Comparison of ENCODE assay signal across 8 cellular contexts in genomic region chr9:105299190-105299854, GRCh38. TPM values are rescaled to one million over a fixed set of nuclear protein-coding genes. Genes with fewer than 3 reads are reported as not detected.
A peak's percentile ranks its signal among the peaks of the same experiment; 100 is the strongest.
DNase-seq lines count a peak whose midpoint lies in the region; ATAC-seq, FAIRE-seq and TF ChIP-seq lines count a peak whose summit lies in the region.

No MANE protein-coding gene starts in this region.

- no peak overlapping the region for H3K14ac ChIP-seq in H1 (ENCODE audit: insufficient read length)

- H3K23ac ChIP-seq in H1 (ENCODE audit: insufficient read length), result no peak overlapping the region

- H3K4me1 Mint-ChIP-seq in natural killer cell treated with Interleukin-12 subunit alpha and Interleukin-12 subunit beta and Interleukin-15 and Interleukin-18, amount 100 ng/mL, for 72 hours (ENCODE audit: low read depth in 2 of 2), result peaks cover 5 to 6% of the 10 kb centered on the region in 2 donors

- H2BK20ac ChIP-seq in H1 (ENCODE audit: low read length), result no peak overlapping the region

- H4K8ac ChIP-seq in H1 (ENCODE audit: extremely low read depth, insufficient read depth, low read length), result no peak overlapping the region

- H2BK15ac ChIP-seq in H1 (ENCODE audit: low read length), result no peak overlapping the region

- H3K36me3 ChIP-seq in H1 (ENCODE audit: control insufficient read depth in 2 of 4, insufficient read depth in 4 of 4, low read length in 3 of 4), result peaks cover 4 to 34% (median 14%) of the 10 kb centered on the region in 4 experiments; a peak in 6 of 8 replicates

- DNase-seq in Daoy (ENCODE audit: low read depth) (peak; percentile 96), NB4 (ENCODE audit: low read depth) (peak; percentile 70), H1 (ENCODE audit: low read depth in 1 of 2, low spot score in 2 of 2) (no peak), NCI-H446 (lab: John Stamatoyannopoulos, UW) (no peak), D341Med (ENCODE audit: low spot score) (no peak)
- DNase-seq in natural killer cell treated with Interleukin-12 subunit alpha and Interleukin-12 subunit beta and Interleukin-15 and Interleukin-18, amount 100 ng/mL, for 72 hours (ENCODE audit: low spot score), result no peak
- no peak for DNase-seq in NK-92 treated with Interleukin-12 subunit alpha and Interleukin-12 subunit beta, amount 100 ng/mL, for 24 hours (lab: John Stamatoyannopoulos, UW)
- no peak for DNase-seq in activated naive CD4-positive, alpha-beta T cell treated with Interleukin-2 at 50 U/mL for 16 hours

- ATAC-seq in natural killer cell treated with Interleukin-12 subunit alpha and Interleukin-12 subunit beta and Interleukin-15 and Interleukin-18, amount 100 ng/mL, for 72 hours, result peak; percentile 40 to 81

- H3K27ac ChIP-seq in H1 (ENCODE audit: low read depth, low read length), result peak overlapping the region; percentile 22; the same call in 1 of the 2 replicates

- no peak overlapping the region for H3K4me3 ChIP-seq in NB4 (ENCODE audit: low read depth, low read length)
- H3K4me3 ChIP-seq in H1 (ENCODE audit: extremely low read depth in 1 of 4, insufficient read depth in 2 of 4, low read depth in 3 of 4, low read length in 4 of 4), result no peak overlapping the region

- H4K5ac ChIP-seq in H1 (ENCODE audit: insufficient read length, low read depth, low read length), result no peak overlapping the region

- TF ChIP-seq EP300 in H1 (IDR thresholded peaks at IDR 0.05; ENCODE audit: borderline replicate concordance in 1 of 2, low read depth in 2 of 2, low read length in 2 of 2), result no peak

- no peaks in the 10 kb centered on the region for H4K20me1 ChIP-seq in H1 (replicated peaks in 1 of 2; ENCODE audit: control insufficient read depth in 1 of 2, insufficient read depth in 2 of 2, low read length in 2 of 2)

- peak overlapping the region; percentile 48 for H2BK120ac ChIP-seq in H1 (replicated peaks; ENCODE audit: low read depth, low read length)

- H3K9me3 Mint-ChIP-seq in natural killer cell treated with Interleukin-12 subunit alpha and Interleukin-12 subunit beta and Interleukin-15 and Interleukin-18, amount 100 ng/mL, for 72 hours, result no peaks in the 10 kb centered on the region

- H3K56ac ChIP-seq in H1 (replicated peaks; ENCODE audit: insufficient read length, low read depth, low read length), result no peak overlapping the region

- no peaks in the 10 kb centered on the region for H3K23me2 ChIP-seq in H1 (ENCODE audit: low read depth, low read length)

- no peaks in the 10 kb centered on the region for H3K36me3 Mint-ChIP-seq in natural killer cell treated with Interleukin-12 subunit alpha and Interleukin-12 subunit beta and Interleukin-15 and Interleukin-18, amount 100 ng/mL, for 72 hours

- H3K4me2 ChIP-seq in H1 (ENCODE audit: insufficient read depth in 1 of 2, low read depth in 2 of 2, low read length in 2 of 2), result no peak overlapping the region

- H3K79me2 ChIP-seq in H1 (ENCODE audit: control insufficient read depth in 1 of 2, insufficient read depth in 2 of 2, low read length in 2 of 2), result peaks cover 0 to 66% of the 10 kb centered on the region in 2 experiments; a peak in 2 of 4 replicates

- no peak overlapping the region for H3K18ac ChIP-seq in H1 (ENCODE audit: extremely low read depth, low read length)

- H3K4ac ChIP-seq in H1 (replicated peaks; ENCODE audit: insufficient read length, low read depth, low read length), result peak overlapping the region; percentile 58

- H4K91ac ChIP-seq in H1 (replicated peaks; ENCODE audit: insufficient read length, low read length), result no peak overlapping the region

- peak overlapping the region; percentile 3; the same call in 1 of the 2 replicates for H2BK12ac ChIP-seq in H1 (ENCODE audit: low read depth, low read length)

- no peak overlapping the region for H3K9ac ChIP-seq in H1 (replicated peaks in 1 of 4; ENCODE audit: extremely low read depth in 1 of 4, low read depth in 3 of 4, low read length in 3 of 4)

- no peak overlapping the region for H2AFZ ChIP-seq in H1 (ENCODE audit: low read length)

- no peaks in the 10 kb centered on the region for H3K27me3 ChIP-seq in H1 (replicated peaks in 1 of 4; ENCODE audit: control insufficient read depth in 3 of 4, extremely low read depth in 1 of 4, insufficient read depth in 3 of 4, low read length in 3 of 4)

- no peak for FAIRE-seq in H1 (lab: Jason Lieb, UNC)

- H3K27me3 Mint-ChIP-seq in natural killer cell treated with Interleukin-12 subunit alpha and Interleukin-12 subunit beta and Interleukin-15 and Interleukin-18, amount 100 ng/mL, for 72 hours, result peaks cover 0 to 9% of the 10 kb centered on the region in 2 donors

- 97% methylated on average over 7 of the region's 7 CpGs; no CpG with 5 or more reads in 1 of the 2 experiments for WGBS in H1 (ENCODE audit: extremely low coverage in 1 of 2, insufficient coverage in 1 of 2, insufficient read length in 1 of 2, insufficient replicate concordance in 2 of 2, low coverage in 1 of 2, low lambda C conversion rate in 2 of 2, missing lambda C conversion rate in 1 of 2), 2 experiments

- TF ChIP-seq RAD21 in H1 (IDR thresholded peaks at IDR 0.05 in 1 of 2, conservative IDR thresholded peaks at IDR 0.05 in 1 of 2; ENCODE audit: low read depth in 2 of 2, low read length in 2 of 2), result no peak

- H3K79me1 ChIP-seq in H1 (ENCODE audit: low read depth, low read length), result peaks cover 6% of the 10 kb centered on the region

- TF ChIP-seq CTCF in NB4 (IDR thresholded peaks at IDR 0.05; ENCODE audit: low read depth, low read length) (no peak), H1 (IDR thresholded peaks at IDR 0.05; ENCODE audit: control extremely low read depth in 1 of 3, insufficient read depth in 1 of 3, low read depth in 1 of 3, low read length in 3 of 3) (no peak)

- POLR2A ChIA-PET in H1 (lab: Charles Lee; ENCODE audit: partially characterized antibody), result interaction anchor here (1.2 to 4.2 kb wide), 4 partner anchors 15 to 106 kb away, joined by 3 to 16 read pairs (median 4); partner anchors contain the start of gene SLC44A1

- H3K4me1 ChIP-seq in H1 (replicated peaks in 1 of 4; ENCODE audit: control insufficient read depth in 3 of 4, insufficient read depth in 4 of 4, low read length in 3 of 4), result peaks cover 0 to 27% (median 14%) of the 10 kb centered on the region in 4 experiments; a peak in 6 of 7 replicates

- H3K4me3 Mint-ChIP-seq in natural killer cell treated with Interleukin-12 subunit alpha and Interleukin-12 subunit beta and Interleukin-15 and Interleukin-18, amount 100 ng/mL, for 72 hours, result no peak overlapping the region

- no peak overlapping the region for H3K27ac Mint-ChIP-seq in natural killer cell treated with Interleukin-12 subunit alpha and Interleukin-12 subunit beta and Interleukin-15 and Interleukin-18, amount 100 ng/mL, for 72 hours

- no peak overlapping the region; the same call in 1 of the 2 replicates for H2AK5ac ChIP-seq in H1 (ENCODE audit: low read depth, low read length)

- no peak for TF ChIP-seq POLR2A in NB4 (IDR thresholded peaks at IDR 0.05; ENCODE audit: extremely low read depth, insufficient read length)
- no peak for TF ChIP-seq POLR2A in H1 (IDR thresholded peaks at IDR 0.05; ENCODE audit: control extremely low read depth in 1 of 2, low read depth in 2 of 2, low read length in 2 of 2)

- CTCF ChIA-PET in H1 (lab: Charles Lee; ENCODE audit: partially characterized antibody), result interaction anchor here (0.6 to 1.4 kb wide), 3 partner anchors 9 to 54 kb away, joined by 3 to 6 read pairs (median 3); no protein-coding TSS in a partner anchor

- no peaks in the 10 kb centered on the region for H3K9me3 ChIP-seq in H1 (ENCODE audit: insufficient read depth in 2 of 2, low read depth in 1 of 2, low read length in 1 of 2)

- no peak overlapping the region for H2BK5ac ChIP-seq in H1 (ENCODE audit: low read depth, low read length)

TF ChIP-seq in H1, 55 proteins besides CTCF, POLR2A, EP300 and RAD21:
- TF ChIP-seq SP1 (IDR thresholded peaks at IDR 0.05; ENCODE audit: low read depth, low read length) (no peak), TAF7 (optimal IDR thresholded peaks at IDR 0.05; ENCODE audit: borderline replicate concordance, low read depth, low read length) (no peak), KDM1A (IDR thresholded peaks at IDR 0.05; ENCODE audit: borderline replicate concordance, low read length) (no peak), CHD2 (IDR thresholded peaks at IDR 0.05; ENCODE audit: low read length) (no peak), RNF2 (IDR thresholded peaks at IDR 0.05; ENCODE audit: borderline replicate concordance, low read depth, low read length, missing control alignments, poor library complexity, severe bottlenecking) (no peak), JUND (IDR thresholded peaks at IDR 0.05; ENCODE audit: low read length) (no peak), TEAD4 (IDR thresholded peaks at IDR 0.05; ENCODE audit: low read depth, low read length) (no peak)
TF ChIP-seq in H1: peak in this region for 0.

RNA-seq across cellular contexts. Expression of gene SLC44A1, which starts 54.9 kb away (rescaled TPM):
- 30.7 and 33.3 TPM in 2 replicates for total RNA-seq in Daoy (2014; rRNA removed; shearing (Covaris generic))
- total RNA-seq in H1 (2021; fragmentation: NEBNext Ultra II Directional; extraction: Animal tissue kit (Norgen Biotek cat#: 25700)), result 68.1 and 71.2 TPM in 2 replicates
- 22.9 and 30.5 TPM in 2 replicates for polyA plus RNA-seq in H1 (2011; rRNA removed)
- polyA plus RNA-seq in H1 (2011; cell fraction: cytosol; rRNA removed), result 27.8 TPM
- polyA plus RNA-seq in H1 (2011; cell fraction: nucleus; rRNA removed), result 17.0 TPM
- polyA plus RNA-seq in H1 (2012, experiment 1 of 2), result 30.5 to 48.6 TPM (median 44.6 TPM) in 4 replicates
- 2.8 TPM for polyA plus RNA-seq in H1 (2012, experiment 2 of 2)
- polyA plus RNA-seq in H1 (2013, experiment 1 of 2), result 30.1 TPM
- 35.0 TPM for polyA plus RNA-seq in H1 (2013, experiment 2 of 2)
- polyA minus RNA-seq in H1 (2011; rRNA and poly(A)+ RNA removed), result 142 and 183 TPM in 2 replicates
- 52.5 TPM for polyA minus RNA-seq in H1 (2011; cell fraction: cytosol; rRNA and poly(A)+ RNA removed)
- 58.5 TPM for polyA minus RNA-seq in H1 (2011; cell fraction: nucleus; rRNA and poly(A)+ RNA removed)
- total RNA-seq in natural killer cell treated with Interleukin-12 subunit alpha and Interleukin-12 subunit beta and Interleukin-15 and Interleukin-18, amount 100 ng/mL, for 72 hours, result 1 to 10 TPM; 6.5 to 8.4 TPM

Comparison
In these comparisons a context has a peak if more than half of its experiments do, and no peak if none do; other contexts are left out.
1. DNase-seq: peak in Daoy (single experiment) and NB4 (single experiment); none in H1 (0 of 2), natural killer cell treated with Interleukin-12 subunit alpha and Interleukin-12 subunit beta and Interleukin-15 and Interleukin-18, amount 100 ng/mL, for 72 hours (single experiment), NCI-H446 (0 of 2), NK-92 treated with Interleukin-12 subunit alpha and Interleukin-12 subunit beta, amount 100 ng/mL, for 24 hours (single experiment), D341Med (single experiment) and activated naive CD4-positive, alpha-beta T cell treated with Interleukin-2 at 50 U/mL for 16 hours (single experiment).